In genomic region chr5:73447234-73448071, GRCh38 we compare ENCODE assay signal across 8 cellular contexts.
A peak's percentile ranks its signal among the peaks of the same experiment; 100 is the strongest.
DNase-seq lines count a peak whose midpoint lies in the region; ATAC-seq and TF ChIP-seq lines count a peak whose summit lies in the region.

No MANE protein-coding gene starts in this region.

- no peak for ATAC-seq in HG03175 (IDR thresholded peaks at IDR 0.05; ENCODE audit: unreplicated experiment)

- DNase-seq in DMS 273 treated with DMSO at 0.1 percent for 48 hours (lab: John Stamatoyannopoulos, UW) (peak; percentile 31), HFF-Myc (ENCODE audit: extremely low read depth, low read depth) (no peak), RPMI8226 (peak; percentile 52), astrocyte of the spinal cord (ENCODE audit: low read depth, low spot score) (peak; percentile 74), islet precursor cell (peak; percentile 68), globus pallidus (ENCODE audit: low spot score) (no peak)
- peak; percentile 9 to 79 (median 38) for DNase-seq in stimulated activated naive CD4-positive, alpha-beta T cell (lab: John Stamatoyannopoulos, UW)

- in situ Hi-C loops in astrocyte of the spinal cord (cut with HindIII; ENCODE audit: low sequenced_read_pairs), result no loop called here

- no peak for TF ChIP-seq CTCF in HFF-Myc (IDR thresholded peaks at IDR 0.05; ENCODE audit: low read depth, low read length, missing control alignments)
- no peak for TF ChIP-seq CTCF in astrocyte of the spinal cord (IDR thresholded peaks at IDR 0.05; ENCODE audit: low read depth, low read length)

- peak overlapping the region; percentile 57 for H3K4me3 ChIP-seq in HFF-Myc (replicated peaks; ENCODE audit: low read depth, low read length)
- peak overlapping the region; percentile 94 for H3K4me3 ChIP-seq in astrocyte of the spinal cord (ENCODE audit: low read depth, low read length)

Comparison
In these comparisons a context has a peak if more than half of its experiments do, and no peak if none do; other contexts are left out.
1. DNase-seq: peak in DMS 273 treated with DMSO at 0.1 percent for 48 hours (single experiment), RPMI8226 (single experiment), astrocyte of the spinal cord (single experiment), islet precursor cell (single experiment) and stimulated activated naive CD4-positive, alpha-beta T cell (6 of 6); none in HFF-Myc (single experiment) and globus pallidus (single experiment).